In the genomic region with DNA sequence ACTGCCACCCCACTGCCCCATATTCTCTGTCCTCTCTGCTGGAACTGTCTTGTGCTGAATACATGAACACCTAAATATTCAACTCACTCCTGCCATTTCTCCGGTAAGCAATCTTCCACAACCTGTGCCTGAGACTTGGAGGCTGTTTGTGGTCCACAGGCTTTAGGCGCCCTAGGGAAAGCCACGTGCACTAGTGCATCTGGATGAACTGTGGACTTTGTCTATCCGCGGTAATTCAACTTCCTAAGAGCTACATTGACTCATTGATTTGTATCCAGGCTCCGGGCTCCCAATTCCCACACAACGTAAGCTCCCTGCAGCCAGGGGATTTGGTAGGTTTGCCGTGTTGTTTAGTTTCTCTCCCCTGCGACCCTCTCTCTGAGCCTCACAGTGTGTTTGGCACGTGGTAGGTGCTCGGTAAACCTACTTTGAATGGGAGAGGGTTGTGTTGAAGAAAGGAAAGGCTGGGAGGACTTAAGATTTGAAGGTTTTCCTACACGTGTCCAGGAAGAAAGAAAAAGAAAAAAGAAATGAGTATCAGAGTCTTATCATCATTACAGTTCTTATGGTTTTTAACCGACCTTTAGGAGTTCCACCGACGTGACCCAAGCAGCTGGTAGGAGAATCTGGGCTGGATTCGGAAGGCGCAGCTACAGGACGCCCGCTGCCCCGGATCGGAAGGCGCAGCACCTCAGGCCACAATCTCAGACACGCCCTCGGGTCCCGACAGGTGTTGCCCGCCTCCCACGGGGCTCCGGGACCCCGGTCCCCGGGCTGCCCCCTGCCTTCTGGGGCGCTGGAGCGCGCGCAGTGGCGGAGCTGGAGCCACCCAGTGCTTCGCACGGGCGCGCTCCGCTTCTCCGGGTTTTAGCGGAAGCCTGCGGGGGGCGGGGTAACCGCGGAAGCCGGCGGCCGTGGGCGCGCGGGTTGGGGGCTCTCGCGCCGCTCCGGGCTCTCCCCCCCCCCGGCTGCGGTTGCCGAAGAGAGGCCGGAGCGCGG, we compare ENCODE assay signal across 10 cellular contexts.
A peak's percentile ranks its signal among the peaks of the same experiment; 100 is the strongest.
DNase-seq lines count a peak whose midpoint lies in the region; ATAC-seq, FAIRE-seq and TF ChIP-seq lines count a peak whose summit lies in the region.
"Had no signal": no experiment of that assay in that cellular context is flagged by ENCODE, and none has a peak within 500 bp of the region (broad histone marks: within the 10 kb centered on the region; RNA-seq: fewer than 3 reads in every experiment).

No MANE protein-coding gene starts in this region.

- H3K36me3 Mint-ChIP-seq in brain = no peaks in the 10 kb centered on the region
- no peaks in the 10 kb centered on the region for H3K36me3 Mint-ChIP-seq in nephron (ENCODE audit: low read depth)

- peaks cover 58% of the 10 kb centered on the region for H3K27me3 Mint-ChIP-seq in brain
- H3K27me3 Mint-ChIP-seq in nephron (ENCODE audit: low read depth) = peaks cover 36% of the 10 kb centered on the region

- peak overlapping the region in 3 of 5 experiments; percentile 31 to 75 (median 74) for H3K27ac Mint-ChIP-seq in brain
- H3K27ac Mint-ChIP-seq in nephron = peak overlapping the region in 2 of 3 experiments; percentile 27 to 61

- no peak for FAIRE-seq in HTR-8/SVneo (lab: Jason Lieb, UNC)

- H3K9me3 Mint-ChIP-seq in brain (peaks cover 0 to 2% (median 0%) of the 10 kb centered on the region in 5 experiments), nephron (no peaks in the 10 kb centered on the region)

- intact Hi-C loops in posterior vena cava (cut with DNase I) = no loop called here

- H3K4me3 Mint-ChIP-seq in brain (peak overlapping the region; percentile 87 to 92 (median 88)), nephron (peak overlapping the region; percentile 89 to 91 (median 90))

- H3K4me1 Mint-ChIP-seq in brain (peaks cover 23% of the 10 kb centered on the region), nephron (peaks cover 20% of the 10 kb centered on the region)

- ATAC-seq in GM21576 (IDR thresholded peaks at IDR 0.05; ENCODE audit: unreplicated experiment) (no peak), GM21381 (IDR thresholded peaks at IDR 0.05; ENCODE audit: unreplicated experiment) (no peak)

- DNase-seq in D341Med (ENCODE audit: low spot score) = peak; percentile 51
- DNase-seq in NCI-H128 (lab: John Stamatoyannopoulos, UW; ENCODE audit: unreplicated experiment) = peak; percentile 22
- no peak for DNase-seq in HTR-8/SVneo (ENCODE audit: insufficient read length, low spot score)
- DNase-seq in posterior vena cava (ENCODE audit: low spot score) = no peak
- DNase-seq: activated CD4-positive, CD25-positive, alpha-beta regulatory T cell treated with anti-CD3 and anti-CD28 coated beads, Interleukin-2, amount 50 U/mL, for 72 hours; stimulated activated CD4-positive, alpha-beta T cell treated with anti-CD3 and anti-CD28 coated beads, Interleukin-4, amount 100 ng/mL, for 1 hour had no signal

- TF ChIP-seq CTCF in brain (conservative IDR thresholded peaks at IDR 0.05) (no peak), nephron (IDR thresholded peaks at IDR 0.05; ENCODE audit: unreplicated experiment in 3 of 3) (no peak)

Comparison
In these comparisons a context has a peak if more than half of its experiments do, and no peak if none do; other contexts are left out.
1. DNase-seq: peak in D341Med (single experiment) and NCI-H128 (single experiment); none in HTR-8/SVneo (single experiment) and posterior vena cava (single experiment).